Comparison of ENCODE assay signal across 10 cellular contexts in genomic region chr5:79108792-79109191, GRCh38. TPM values are rescaled to one million over a fixed set of nuclear protein-coding genes. Genes with fewer than 3 reads are reported as not detected.
"Had no signal": no experiment of that assay in that cellular context is flagged by ENCODE, and none has a peak within 500 bp of the region (broad histone marks: within the 10 kb centered on the region; RNA-seq: fewer than 3 reads in every experiment).

No MANE protein-coding gene starts in this region.

- H3K4me3 ChIP-seq: GM23338 had no signal

- H3K4me1 Mint-ChIP-seq: IgD-negative memory B cell had no signal

- H3K4me2 ChIP-seq: GM23338 had no signal

- ATAC-seq: GM23338, HCT116 had no signal

- DNase-seq: H9, HFFc6, KBM-7 had no signal

- H2AFZ ChIP-seq: GM23338 had no signal

- H3K27ac Mint-ChIP-seq: GM23338, H9, HFFc6, IgD-negative memory B cell had no signal

- FAIRE-seq: H1, H54, HTR-8/SVneo had no signal

- H3K9me3 Mint-ChIP-seq: GM23338, H9, HFFc6, IgD-negative memory B cell had no signal

- H3K36me3 Mint-ChIP-seq: IgD-negative memory B cell had no signal

- H3K4me3 Mint-ChIP-seq: GM23338, H9, HFFc6, IgD-negative memory B cell had no signal

RNA-seq across cellular contexts. Expression of gene BHMT, which starts 2.8 kb away (rescaled TPM):
- total RNA-seq: HFFc6, HT-29 had no signal
- polyA plus RNA-seq: IgD-negative memory B cell had no signal

RNA-seq across cellular contexts. Expression of gene BHMT2, which starts 39.2 kb away (rescaled TPM):
- total RNA-seq: H1, H9, HT-29 had no signal
- polyA plus RNA-seq: IgD-negative memory B cell had no signal

RNA-seq across cellular contexts. Expression of gene DMGDH, which starts 39.3 kb away (rescaled TPM):
- total RNA-seq: H1, H9, HT-29 had no signal
